ENCODE assay signal across 8 cellular contexts in the genomic region with DNA sequence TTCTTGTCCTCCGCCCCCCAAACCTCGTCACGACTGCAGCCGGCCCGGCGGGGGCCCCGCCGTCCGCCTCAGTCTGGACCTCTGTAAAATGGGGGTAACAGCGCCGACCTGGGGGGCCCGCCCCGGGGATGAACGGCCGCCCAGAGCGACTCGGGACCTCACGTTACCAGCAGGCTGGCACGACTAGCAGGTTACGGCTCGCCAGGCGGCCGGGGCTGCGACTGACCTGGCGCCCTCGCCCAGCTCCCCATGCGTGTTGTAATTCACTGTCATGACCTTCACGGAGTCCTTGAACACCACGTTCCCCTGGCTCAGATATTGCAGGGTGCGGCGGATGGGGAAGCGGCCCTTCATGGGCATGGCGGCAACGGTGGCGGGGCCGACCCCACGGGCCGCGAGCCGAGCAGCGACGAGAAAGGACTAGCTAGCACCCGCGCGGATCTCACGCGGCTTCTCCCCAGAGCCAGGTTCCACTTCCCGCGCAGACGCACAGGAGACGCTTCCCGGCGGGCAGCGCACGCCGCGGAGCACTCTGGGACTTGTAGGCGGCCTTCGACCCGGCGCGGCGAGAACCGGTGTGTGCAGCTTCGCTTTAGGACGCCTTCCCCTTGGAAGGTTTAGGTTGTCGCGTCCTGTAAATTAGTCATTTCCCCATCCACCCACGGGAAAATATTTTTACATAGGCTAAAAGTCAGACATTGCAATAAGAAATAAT. TPM values are rescaled to one million over a fixed set of nuclear protein-coding genes. Genes with fewer than 3 reads are reported as not detected.
DNase-seq lines count a peak whose midpoint lies in the region; ATAC-seq and TF ChIP-seq lines count a peak whose summit lies in the region.

TSS of gene MRPS25 (minus strand) at position 481 of the 715 bp plus-strand sequence. CDS start at position 360, 121 bp downstream.

- H3K27me3 Mint-ChIP-seq in dendritic cell treated with granulocyte-macrophage colony-stimulating factor and Interleukin-4, amounts not matched to agents 40 ng/mL and 50 ng/mL, for 4 days: no peaks in the 10 kb centered on the region

- intact Hi-C loops in dendritic cell treated with granulocyte-macrophage colony-stimulating factor and Interleukin-4, amounts not matched to agents 40 ng/mL and 50 ng/mL, for 4 days (cut with micrococcal nuclease): loop anchor here (2.0 to 10.0 kb wide), 3 partner anchors 34 to 410 kb away; partner anchors contain the start of genes CCDC174 and RBSN
- intact Hi-C loops in left lung (cut with DNase I): no loop called here

- H3K4me1 ChIP-seq in left lung: peaks cover 8 to 21% of the 10 kb centered on the region in 2 donors

- peak within 1 kb of the TSS; percentile 91 for H3K4me3 Mint-ChIP-seq in dendritic cell treated with granulocyte-macrophage colony-stimulating factor and Interleukin-4, amounts not matched to agents 40 ng/mL and 50 ng/mL, for 4 days

- H3K4me1 Mint-ChIP-seq in dendritic cell treated with granulocyte-macrophage colony-stimulating factor and Interleukin-4, amounts not matched to agents 40 ng/mL and 50 ng/mL, for 4 days (ENCODE audit: low read depth): peaks cover 16% of the 10 kb centered on the region

- H3K9me3 ChIP-seq in left lung: no peaks in the 10 kb centered on the region

- ATAC-seq in GM19372 (IDR thresholded peaks at IDR 0.05; ENCODE audit: low read depth, unreplicated experiment) (peak; percentile 98), HG03521 (IDR thresholded peaks at IDR 0.05; ENCODE audit: unreplicated experiment) (peak; percentile 98), left lung (peak; percentile 97)

- DNase-seq in C1 segment of cervical spinal cord (lab: John Stamatoyannopoulos, UW) (peak; percentile 55 to 90 (median 83)), NCI-H69 (lab: John Stamatoyannopoulos, UW) (peak; percentile 92), left lung (peak; percentile 94 to 99)
- peak; percentile 87 for DNase-seq in activated CD4-positive, alpha-beta T cell treated with anti-CD3 and anti-CD28 coated beads, Interleukin-2, amount 50 U/mL, for 1 hour
- DNase-seq in stimulated activated CD4-positive, alpha-beta T cell treated with anti-CD3 and anti-CD28 coated beads, Interleukin-2, amount 100 ng/mL, for 4 hours (ENCODE audit: low read depth): peak; percentile 83

- peak within 1 kb of the TSS; percentile 97 for H3K27ac Mint-ChIP-seq in dendritic cell treated with granulocyte-macrophage colony-stimulating factor and Interleukin-4, amounts not matched to agents 40 ng/mL and 50 ng/mL, for 4 days

- peaks cover 48% of the 10 kb centered on the region for H3K36me3 Mint-ChIP-seq in dendritic cell treated with granulocyte-macrophage colony-stimulating factor and Interleukin-4, amounts not matched to agents 40 ng/mL and 50 ng/mL, for 4 days (ENCODE audit: low read depth)

- no peaks in the 10 kb centered on the region for H3K9me3 Mint-ChIP-seq in dendritic cell treated with granulocyte-macrophage colony-stimulating factor and Interleukin-4, amounts not matched to agents 40 ng/mL and 50 ng/mL, for 4 days

- H3K27ac ChIP-seq in left lung: peak within 1 kb of the TSS; percentile 66 to 83

- H3K27me3 ChIP-seq in left lung: no peaks in the 10 kb centered on the region

- no peak for TF ChIP-seq CTCF in left lung (IDR thresholded peaks at IDR 0.05)

- H3K36me3 ChIP-seq in left lung: no peaks in the 10 kb centered on the region

- peak within 1 kb of the TSS; percentile 82 to 92 for H3K4me3 ChIP-seq in left lung

RNA-seq across cellular contexts. Expression of gene MRPS25, which starts in this region (rescaled TPM):
- 10 to 100 TPM; 62.4 to 70.2 TPM for total RNA-seq in left lung

Comparison
In these comparisons a context has a peak if more than half of its experiments do, and no peak if none do; other contexts are left out.
1. Peak in every context shown above with its lines: DNase-seq, ATAC-seq, H3K4me3 ChIP-seq and H3K27ac ChIP-seq.